In the genomic region with DNA sequence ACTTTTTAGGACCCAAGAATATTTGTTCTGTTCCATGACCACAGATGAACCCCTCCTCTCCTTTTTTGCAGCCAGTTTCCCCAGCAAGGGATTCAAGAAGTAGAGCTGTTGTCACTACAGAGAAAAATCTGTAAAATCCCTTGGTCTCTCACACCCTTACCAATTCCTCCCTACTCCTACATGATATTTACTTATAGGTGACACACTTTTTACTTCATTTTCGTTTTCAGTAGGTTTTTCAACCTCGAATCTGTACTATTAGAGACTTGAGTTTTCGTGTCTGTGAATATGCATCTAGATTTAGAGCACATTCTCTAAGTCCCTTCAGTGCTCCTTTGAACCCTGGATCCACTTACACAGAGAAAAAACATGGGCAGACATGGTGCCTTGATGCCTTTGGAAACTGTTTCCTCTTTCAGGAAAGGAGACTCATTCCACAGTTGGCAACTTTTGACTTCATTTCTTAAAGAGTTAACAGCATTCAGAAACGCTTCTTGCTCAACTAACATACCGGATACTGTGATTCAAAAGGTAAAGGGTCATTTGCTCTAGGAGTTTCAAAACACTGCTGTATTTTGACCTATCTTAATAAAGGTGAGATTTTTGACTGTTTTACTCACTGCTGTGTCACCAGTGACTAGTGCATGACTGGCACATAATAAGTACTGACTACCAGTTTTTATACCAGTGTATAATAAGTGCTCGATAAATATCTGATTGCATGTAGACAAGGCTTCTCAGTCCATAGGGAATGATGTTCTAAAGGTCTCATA, we compare ENCODE assay signal across 11 cellular contexts. TPM values are rescaled to one million over a fixed set of nuclear protein-coding genes. Genes with fewer than 3 reads are reported as not detected.
DNase-seq lines count a peak whose midpoint lies in the region; ATAC-seq, FAIRE-seq and TF ChIP-seq lines count a peak whose summit lies in the region.
"Had no signal": no experiment of that assay in that cellular context is flagged by ENCODE, and none has a peak within 500 bp of the region (broad histone marks: within the 10 kb centered on the region; RNA-seq: fewer than 3 reads in every experiment).

No MANE protein-coding gene starts in this region.

- no peak overlapping the region for H3K4me3 Mint-ChIP-seq in nephron
- H3K4me3 Mint-ChIP-seq in effector memory CD8-positive, alpha-beta T cell, result no peak overlapping the region

- H3K4me1 Mint-ChIP-seq in nephron, result peaks cover 32% of the 10 kb centered on the region
- no peaks in the 10 kb centered on the region for H3K4me1 Mint-ChIP-seq in effector memory CD8-positive, alpha-beta T cell (ENCODE audit: low read depth in 2 of 2)

- peak; percentile 74 for ATAC-seq in GM18498 (IDR thresholded peaks at IDR 0.05; ENCODE audit: unreplicated experiment)
- ATAC-seq in HG02885 (IDR thresholded peaks at IDR 0.05; ENCODE audit: poor library complexity, unreplicated experiment), result peak; percentile 68
- peak; percentile 54 for ATAC-seq in GM12878
- ATAC-seq in effector memory CD8-positive, alpha-beta T cell (replicated peaks), result no peak
- ATAC-seq in left colon, result no peak

- peaks cover 72% of the 10 kb centered on the region for H3K36me3 Mint-ChIP-seq in nephron (ENCODE audit: low read depth)
- H3K36me3 Mint-ChIP-seq in effector memory CD8-positive, alpha-beta T cell (ENCODE audit: insufficient read depth), result no peaks in the 10 kb centered on the region

- DNase-seq in GM12878 (ENCODE audit: low read depth, low spot score) (no peak), hypothalamus (lab: John Stamatoyannopoulos, UW) (no peak), ecto neural progenitor cell (ENCODE audit: low spot score) (no peak), left colon (no peak)
- no peak for DNase-seq in effector memory CD8-positive, alpha-beta T cell
- DNase-seq: NCI-H1105; stimulated activated naive CD4-positive, alpha-beta T cell treated with Interleukin-2 at 50 U/mL for 16 hours had no signal

- intact Hi-C loops in GM12878 (cut with micrococcal nuclease; ENCODE audit: unreplicated experiment), result no loop called here
- intact Hi-C loops in left colon (cut with DNase I, micrococcal nuclease), result no loop called here

- H4K20me1 ChIP-seq in GM12878 (ENCODE audit: control insufficient read depth, insufficient read depth), result no peaks in the 10 kb centered on the region

- TF ChIP-seq EP300 in GM12878 (IDR thresholded peaks at IDR 0.05; ENCODE audit: borderline replicate concordance in 1 of 2, control insufficient read depth in 1 of 2, low read depth in 2 of 2, low read length in 2 of 2), result no peak

- H3K9me3 Mint-ChIP-seq in nephron, result peaks cover 2% of the 10 kb centered on the region
- no peaks in the 10 kb centered on the region for H3K9me3 Mint-ChIP-seq in effector memory CD8-positive, alpha-beta T cell

- peaks cover 3% of the 10 kb centered on the region for H3K27me3 Mint-ChIP-seq in nephron (ENCODE audit: low read depth)
- H3K27me3 Mint-ChIP-seq in effector memory CD8-positive, alpha-beta T cell, result peaks cover 66 to 69% of the 10 kb centered on the region in 2 donors

- no peaks in the 10 kb centered on the region for H3K27me3 ChIP-seq in GM12878 (replicated peaks in 1 of 2; ENCODE audit: control insufficient read depth in 2 of 2, insufficient read depth in 2 of 2, low read length in 1 of 2)

- no peak overlapping the region for H3K4me2 ChIP-seq in GM12878 (ENCODE audit: control insufficient read depth, insufficient read depth)

- TF ChIP-seq RAD21 in GM12878 (IDR thresholded peaks at IDR 0.05; ENCODE audit: insufficient read depth, low read depth, low read length), result no peak

- no peaks in the 10 kb centered on the region for H3K79me2 ChIP-seq in GM12878 (ENCODE audit: control insufficient read depth, insufficient read depth, low read length)

- POLR2A ChIA-PET in GM12878 (lab: Charles Lee), result no interaction called here

- CTCF ChIA-PET in GM12878 (lab: Yijun Ruan, JAX), result interaction anchor here (0.9 to 1.2 kb wide), 3 partner anchors 10 to 107 kb away, joined by 3 to 8 read pairs (median 4); no protein-coding TSS in a partner anchor

- RAD21 ChIA-PET in GM12878 (lab: Charles Lee; ENCODE audit: unreplicated experiment), result interaction anchor here (2.7 to 3.0 kb wide), 2 partner anchors 23 to 104 kb away, joined by 11 to 13 read pairs; no protein-coding TSS in a partner anchor

- TF ChIP-seq POLR2A in GM12878 (IDR thresholded peaks at IDR 0.05; ENCODE audit: low read depth, low read length), result no peak

- H3K9me3 ChIP-seq in GM12878 (replicated peaks; ENCODE audit: control insufficient read depth, insufficient read depth, low read length), result no peaks in the 10 kb centered on the region; the same call in 2 of the 3 replicates

- TF ChIP-seq CTCF in GM12878 (IDR thresholded peaks at IDR 0.05 in 2 of 3, conservative IDR thresholded peaks at IDR 0.05 in 1 of 3; ENCODE audit: control insufficient read depth in 2 of 3, extremely low read depth in 1 of 3, insufficient read depth in 1 of 3, low read depth in 3 of 3, low read length in 3 of 3) (no peak), nephron (IDR thresholded peaks at IDR 0.05; ENCODE audit: unreplicated experiment in 3 of 3) (no peak)

- H3K27ac Mint-ChIP-seq in nephron, result peak overlapping the region in 2 of 3 experiments; percentile 2 to 25
- no peak overlapping the region for H3K27ac Mint-ChIP-seq in effector memory CD8-positive, alpha-beta T cell

- H3K9ac ChIP-seq in GM12878 (ENCODE audit: control insufficient read depth, insufficient read depth, low read length), result no peak overlapping the region

- H3K4me1 ChIP-seq in GM12878 (ENCODE audit: control insufficient read depth, insufficient read depth, low read length), result no peaks in the 10 kb centered on the region; the same call in 1 of the 2 replicates

- BruUV-seq in GM12878 (replicated peaks; lab: Mats Ljungman, UMichigan), result no TSS peak

- no peak overlapping the region for H3K4me3 ChIP-seq in GM12878

- H3K36me3 ChIP-seq in GM12878 (ENCODE audit: control insufficient read depth in 2 of 2, insufficient read depth in 2 of 2, low read length in 1 of 2), result no peaks in the 10 kb centered on the region

- SMC1A ChIA-PET in GM12878 (lab: Charles Lee; ENCODE audit: uncharacterized antibody, unreplicated experiment), result interaction anchor here (0.6 to 1.5 kb wide), 4 partner anchors 24 to 107 kb away, joined by 3 to 4 read pairs (median 4); no protein-coding TSS in a partner anchor

- H3K27ac ChIP-seq in GM12878 (ENCODE audit: control insufficient read depth, insufficient read depth), result no peak overlapping the region

- 28% methylated on average over 6 of the region's 6 CpGs for WGBS in GM12878 (ENCODE audit: insufficient coverage, insufficient replicate concordance, low lambda C conversion rate, missing lambda C conversion rate)

- in situ Hi-C loops in GM12878 (cut with MboI), result no loop called here

- FAIRE-seq in GM12878 (lab: Jason Lieb, UNC), result no peak
- FAIRE-seq: GM12891 had no signal

- no peak overlapping the region for H2AFZ ChIP-seq in GM12878 (ENCODE audit: control insufficient read depth, low read depth, low read length)

TF ChIP-seq in GM12878, 131 proteins besides CTCF, POLR2A, EP300 and RAD21:
- TF ChIP-seq NR2C1 (IDR thresholded peaks at IDR 0.05) (peak; percentile 25; the same call in 1 of the 2 replicates), POLR2AphosphoS5 (IDR thresholded peaks at IDR 0.05; ENCODE audit: low read length) (no peak), CEBPB (IDR thresholded peaks at IDR 0.05; ENCODE audit: borderline replicate concordance in 1 of 2, low read depth in 2 of 2, low read length in 2 of 2) (no peak), NR2F1 (conservative IDR thresholded peaks at IDR 0.05) (peak; percentile 63), MEF2A (IDR thresholded peaks at IDR 0.05; ENCODE audit: insufficient read depth, low read depth, low read length) (no peak), MXI1 (IDR thresholded peaks at IDR 0.05; ENCODE audit: low read depth, low read length) (no peak)
- TF ChIP-seq, protein P1, sequence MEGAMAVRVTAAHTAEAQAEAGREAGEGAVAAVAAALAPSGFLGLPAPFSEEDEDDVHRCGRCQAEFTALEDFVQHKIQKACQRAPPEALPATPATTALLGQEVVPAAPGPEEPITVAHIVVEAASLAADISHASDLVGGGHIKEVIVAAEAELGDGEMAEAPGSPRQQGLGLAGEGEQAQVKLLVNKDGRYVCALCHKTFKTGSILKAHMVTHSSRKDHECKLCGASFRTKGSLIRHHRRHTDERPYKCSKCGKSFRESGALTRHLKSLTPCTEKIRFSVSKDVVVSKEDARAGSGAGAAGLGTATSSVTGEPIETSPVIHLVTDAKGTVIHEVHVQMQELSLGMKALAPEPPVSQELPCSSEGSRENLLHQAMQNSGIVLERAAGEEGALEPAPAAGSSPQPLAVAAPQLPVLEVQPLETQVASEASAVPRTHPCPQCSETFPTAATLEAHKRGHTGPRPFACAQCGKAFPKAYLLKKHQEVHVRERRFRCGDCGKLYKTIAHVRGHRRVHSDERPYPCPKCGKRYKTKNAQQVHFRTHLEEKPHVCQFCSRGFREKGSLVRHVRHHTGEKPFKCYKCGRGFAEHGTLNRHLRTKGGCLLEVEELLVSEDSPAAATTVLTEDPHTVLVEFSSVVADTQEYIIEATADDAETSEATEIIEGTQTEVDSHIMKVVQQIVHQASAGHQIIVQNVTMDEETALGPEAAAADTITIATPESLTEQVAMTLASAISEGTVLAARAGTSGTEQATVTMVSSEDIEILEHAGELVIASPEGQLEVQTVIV (IDR thresholded peaks at IDR 0.05; ENCODE audit: borderline replicate concordance, partially characterized antibody), result no peak
TF ChIP-seq in GM12878: peak in this region for 2.

RNA-seq across cellular contexts. Expression of gene LAMA4, which starts 50.6 kb away (rescaled TPM):
- 0.73 TPM in 1 of 2 replicates, not detected in the other for total RNA-seq in GM12878 (2013; cell fraction: nucleolus; rRNA removed)
- total RNA-seq in GM12878 (2014; rRNA removed) (not detected in 2 replicates), GM12878 (2014; rRNA removed; fragmentation: Illumina TruSeq; extraction: Trizol) (not detected in 2 replicates), GM12878 (2021) (0.21 and 0.27 TPM in 2 replicates), left colon (10 to 100 TPM; 12.4 to 31.8 TPM)
- not detected for polyA plus RNA-seq in GM12878 (2011; ENCODE audit: low read depth)
- polyA plus RNA-seq in GM12878 (2011; rRNA removed) (not detected in 2 replicates), GM12878 (2014; fragmentation: Illumina TruSeq; extraction: Trizol) (not detected in 2 replicates), GM12878 (2014; fragmentation: Nextera tagmentation; extraction: Ambion mirVana) (not detected), GM12878 (2014; rRNA removed) (not detected in 2 replicates), GM12878 (2016; fragmentation: Nextera tagmentation; extraction: Ambion mirVana) (under 1 TPM; 0.11 to 0.14 TPM)
- polyA plus RNA-seq in GM12878 (2011; cell fraction: cytosol; rRNA removed), result 0.15 TPM in 1 of 2 replicates, not detected in the other
- polyA plus RNA-seq in GM12878 (2011; cell fraction: nucleus; rRNA removed), result not detected in 2 replicates
- polyA plus RNA-seq in GM12878 (2012), result 0.09 TPM in 1 of 2 replicates, not detected in the other
- not detected in 2 replicates for polyA minus RNA-seq in GM12878 (2011; rRNA and poly(A)+ RNA removed)
- polyA minus RNA-seq in GM12878 (2011; cell fraction: cytosol; rRNA and poly(A)+ RNA removed), result not detected in 2 replicates
- polyA minus RNA-seq in GM12878 (2011; cell fraction: nucleus; rRNA and poly(A)+ RNA removed), result not detected in 2 replicates

Comparison
In these comparisons a context has a peak if more than half of its experiments do, and no peak if none do; other contexts are left out.
1. ATAC-seq: peak in GM18498 (single experiment), HG02885 (single experiment) and GM12878 (single experiment); none in effector memory CD8-positive, alpha-beta T cell (single experiment) and left colon (single experiment).
2. H3K27ac Mint-ChIP-seq: peak in nephron (2 of 3); none in effector memory CD8-positive, alpha-beta T cell (0 of 2).
3. RNA of gene LAMA4, which starts 50.6 kb away (total RNA-seq): 12.4 to 31.8 TPM in left colon; 0.21 to 0.73 TPM in GM12878; every median in the first group is over 4 times any median in the second.